Comparison of ENCODE assay signal across 18 cellular contexts in genomic region chr13:104694397-104694796, GRCh38.
DNase-seq lines count a peak whose midpoint lies in the region; ATAC-seq and TF ChIP-seq lines count a peak whose summit lies in the region.
"Had no signal": no experiment of that assay in that cellular context is flagged by ENCODE, and none has a peak within 500 bp of the region (broad histone marks: within the 10 kb centered on the region; RNA-seq: fewer than 3 reads in every experiment).

No MANE protein-coding gene starts in this region.

- no peaks in the 10 kb centered on the region for H3K4me1 ChIP-seq in adipocyte (ENCODE audit: control insufficient read depth, insufficient read depth, low read length)
- H3K4me1 ChIP-seq: BLaER1, Caco-2, HAP-1 had no signal

- DNase-seq in DMS53 (lab: John Stamatoyannopoulos, UW) = peak; percentile 11
- DNase-seq in DMS53 treated with DMSO at 0.1 percent for 48 hours (lab: John Stamatoyannopoulos, UW; ENCODE audit: unreplicated experiment) = no peak
- DNase-seq in NCI-H510A treated with DMSO at 0.1 percent for 48 hours (lab: John Stamatoyannopoulos, UW) = peak; percentile 9
- DNase-seq in NCI-H510A (lab: John Stamatoyannopoulos, UW) = no peak
- DNase-seq in adipocyte (ENCODE audit: low read depth) = peak; percentile 56
- DNase-seq in fibroblast of the aortic adventitia (ENCODE audit: low read depth) = peak; percentile 0
- DNase-seq in NCI-H82 treated with DMSO at 0.1 percent for 48 hours (lab: John Stamatoyannopoulos, UW; ENCODE audit: unreplicated experiment) = no peak
- DNase-seq: Caco-2; CD4-positive, CD25-positive, alpha-beta regulatory T cell; CD8-positive, alpha-beta T cell; DMS153; DMS79 treated with DMSO at 0.1 percent for 48 hours; GF-D8; GOT3; HFFc6 had no signal

- H3K36me3 ChIP-seq in adipocyte (ENCODE audit: control insufficient read depth, insufficient read depth, low read length, severe bottlenecking) = no peaks in the 10 kb centered on the region
- H3K36me3 ChIP-seq: BLaER1, HAP-1 had no signal

- TF ChIP-seq POLR2A in GM18505 (IDR thresholded peaks at IDR 0.05; ENCODE audit: borderline replicate concordance, extremely low read depth, insufficient read depth, insufficient read length) = no peak

- H3K4me3 ChIP-seq in adipocyte (ENCODE audit: low read length) = no peak overlapping the region
- H3K4me3 ChIP-seq in fibroblast of the aortic adventitia (ENCODE audit: low read depth, low read length) = no peak overlapping the region
- H3K4me3 ChIP-seq: BLaER1, HAP-1 had no signal

- no peak for TF ChIP-seq CTCF in fibroblast of the aortic adventitia (IDR thresholded peaks at IDR 0.05; ENCODE audit: insufficient read depth, low read length)

- ATAC-seq in GM18505 (IDR thresholded peaks at IDR 0.05; ENCODE audit: unreplicated experiment) = no peak
- ATAC-seq: CD8-positive, alpha-beta T cell had no signal

- no peaks in the 10 kb centered on the region for H3K9me3 ChIP-seq in adipocyte (ENCODE audit: control insufficient read depth, low read length)
- H3K9me3 ChIP-seq: BLaER1, Caco-2, HAP-1 had no signal

- H3K9ac ChIP-seq in adipocyte (ENCODE audit: low read length) = no peak overlapping the region
- H3K9ac ChIP-seq: BLaER1 had no signal

- no peaks in the 10 kb centered on the region for H3K27me3 ChIP-seq in adipocyte (replicated peaks; ENCODE audit: control insufficient read depth, insufficient read depth, low read length)
- H3K27me3 ChIP-seq: BLaER1 had no signal

Comparison
In these comparisons a context has a peak if more than half of its experiments do, and no peak if none do; other contexts are left out.
1. DNase-seq: peak in DMS53 (single experiment), NCI-H510A treated with DMSO at 0.1 percent for 48 hours (single experiment), adipocyte (single experiment) and fibroblast of the aortic adventitia (single experiment); none in DMS53 treated with DMSO at 0.1 percent for 48 hours (single experiment), NCI-H510A (single experiment) and NCI-H82 treated with DMSO at 0.1 percent for 48 hours (single experiment).